In genomic region chr20:4119182-4119853, GRCh38 we compare ENCODE assay signal across 8 cellular contexts. TPM values are rescaled to one million over a fixed set of nuclear protein-coding genes. Genes with fewer than 3 reads are reported as not detected.
DNase-seq lines count a peak whose midpoint lies in the region; TF ChIP-seq lines count a peak whose summit lies in the region.
"Not testable (repeated sequence)": the region's sequence is repeated elsewhere in the genome, so short reads cannot be mapped to it uniquely, and the experiment has no call there.

No MANE protein-coding gene starts in this region.

- not testable (repeated sequence) for TF ChIP-seq POLR2A in erythroblast (IDR thresholded peaks at IDR 0.05; ENCODE audit: low read length)

- H3F3A ChIP-seq in PC-9 (ENCODE audit: insufficient read depth, low read depth) = peaks cover 27% of the 10 kb centered on the region

- not testable (repeated sequence) for H3K9me3 Mint-ChIP-seq in progenitor cell of endocrine pancreas (ENCODE audit: low read depth)

- DNase-seq in A172 (ENCODE audit: low spot score) = peak; percentile 57
- DNase-seq in Daoy (ENCODE audit: low read depth) = peak; percentile 74
- DNase-seq in PC-9 = peak; percentile 70 to 94
- DNase-seq in amniotic epithelial cell (ENCODE audit: low read depth) = peak; percentile 97
- peak; percentile 66 to 70 for DNase-seq in erythroblast (lab: John Stamatoyannopoulos, UW)
- DNase-seq in left ventricle myocardium inferior; progenitor cell of endocrine pancreas (ENCODE audit: low spot score, unreplicated experiment): not testable (repeated sequence)

- peaks cover 18% of the 10 kb centered on the region for H3K27me3 Mint-ChIP-seq in progenitor cell of endocrine pancreas

- H3K27me3 ChIP-seq in PC-9 (ENCODE audit: insufficient read depth, low read depth); left ventricle myocardium inferior (ENCODE audit: low read depth): not testable (repeated sequence)

- H3K4me3 ChIP-seq in PC-9 = peak overlapping the region; percentile 36; the same call in 1 of the 2 replicates
- H3K4me3 ChIP-seq in left ventricle myocardium inferior = not testable (repeated sequence)

- H2AFZ ChIP-seq in PC-9 = peak overlapping the region; percentile 66; the same call in 1 of the 2 replicates

- not testable (repeated sequence) for TF ChIP-seq CTCF in PC-9 (conservative IDR thresholded peaks at IDR 0.05); left ventricle myocardium inferior (IDR thresholded peaks at IDR 0.05; ENCODE audit: borderline replicate concordance); progenitor cell of endocrine pancreas (IDR thresholded peaks at IDR 0.05; ENCODE audit: unreplicated experiment)

- not testable (repeated sequence) for H3K36me3 ChIP-seq in PC-9 (ENCODE audit: low read depth); left ventricle myocardium inferior

- H3K27ac ChIP-seq in PC-9 (peak overlapping the region; percentile 94), left ventricle myocardium inferior (replicated peaks) (peak overlapping the region; percentile 75)

- not testable (repeated sequence) for H3K4me3 Mint-ChIP-seq in progenitor cell of endocrine pancreas (ENCODE audit: low read depth)

- H3K4me2 ChIP-seq in PC-9 = peak overlapping the region; percentile 69

- TSS peak; percentile 41 for BruUV-seq in PC-9 (replicated peaks; lab: Mats Ljungman, UMichigan)

- peak overlapping the region; percentile 63 for H3K27ac Mint-ChIP-seq in progenitor cell of endocrine pancreas

- H3K9me3 ChIP-seq in PC-9 (ENCODE audit: insufficient read depth, low read depth); left ventricle myocardium inferior (replicated peaks): not testable (repeated sequence)

- not testable (repeated sequence) for H3K4me1 Mint-ChIP-seq in progenitor cell of endocrine pancreas (ENCODE audit: low read depth)

- CTCF ChIA-PET in PC-9 (lab: Charles Lee) = not testable (repeated sequence)

- H3K79me2 ChIP-seq in PC-9 (ENCODE audit: low read depth) = not testable (repeated sequence)

- peak; percentile 28; the same call in 1 of the 2 replicates for TF ChIP-seq EP300 in Ishikawa (IDR thresholded peaks at IDR 0.05; ENCODE audit: borderline replicate concordance)

- not testable (repeated sequence) for H4K20me1 ChIP-seq in PC-9 (ENCODE audit: insufficient read depth)

- H3K36me3 Mint-ChIP-seq in progenitor cell of endocrine pancreas (ENCODE audit: insufficient read depth) = not testable (repeated sequence)

- TF ChIP-seq RAD21 in Ishikawa (IDR thresholded peaks at IDR 0.05; ENCODE audit: low read depth) = not testable (repeated sequence)

- peaks cover 39% of the 10 kb centered on the region for H3K4me1 ChIP-seq in PC-9 (replicated peaks; ENCODE audit: insufficient read depth)
- H3K4me1 ChIP-seq in left ventricle myocardium inferior = peaks cover 49% of the 10 kb centered on the region

- POLR2A ChIA-PET in PC-9 (lab: Charles Lee; ENCODE audit: unreplicated experiment) = interaction anchor here (0.5 to 0.6 kb wide), 3 partner anchors 16 to 293 kb away, joined by 3 to 4 read pairs (median 3); no protein-coding TSS in a partner anchor

- H3K9me2 ChIP-seq in PC-9 (ENCODE audit: insufficient read depth) = not testable (repeated sequence)

- intact Hi-C loops in PC-9 (cut with micrococcal nuclease; ENCODE audit: unreplicated experiment) = loop anchor here (1.0 to 2.0 kb wide), 2 partner anchors 16 to 41 kb away; no protein-coding TSS in a partner anchor
- intact Hi-C loops in left ventricle myocardium inferior (cut with micrococcal nuclease) = not testable (repeated sequence)

TF ChIP-seq in Ishikawa, 13 proteins besides CTCF, POLR2A, EP300 and RAD21:
- TF ChIP-seq NFIC (IDR thresholded peaks at IDR 0.05) = peak; percentile 25; the same call in 1 of the 2 replicates

RNA-seq across cellular contexts. Expression of gene SMOX, which starts 29.3 kb away (rescaled TPM):
- 10.2 and 13.8 TPM in 2 replicates for total RNA-seq in A172 (2014; rRNA removed; shearing (Covaris generic))
- 35.8 and 37.6 TPM in 2 replicates for total RNA-seq in Daoy (2014; rRNA removed; shearing (Covaris generic))
- total RNA-seq in PC-9 (2021) = 32.3 and 34.5 TPM in 2 replicates
- 2.5 TPM for total RNA-seq in left ventricle myocardium inferior
- total RNA-seq in progenitor cell of endocrine pancreas = 23.5 and 26.8 TPM in 2 replicates
